16 cellular contexts compared by ENCODE assay signal in genomic region chr3:147890114-147890513, GRCh38.
A peak's percentile ranks its signal among the peaks of the same experiment; 100 is the strongest.
DNase-seq lines count a peak whose midpoint lies in the region; ATAC-seq and TF ChIP-seq lines count a peak whose summit lies in the region.
"Had no signal": no experiment of that assay in that cellular context is flagged by ENCODE, and none has a peak within 500 bp of the region (broad histone marks: within the 10 kb centered on the region; RNA-seq: fewer than 3 reads in every experiment).

No MANE protein-coding gene starts in this region.

- no peak overlapping the region for H3K4me3 Mint-ChIP-seq in stimulated activated naive B cell treated with anti-CD40 and anti-IgM and Interleukin-4, amounts not matched to agents 10 μg/mL and 1 μg/mL and 100 μg/mL, for 72 hours
- H3K4me3 Mint-ChIP-seq: activated T-cell treated with anti-CD3 and anti-CD28 coated beads, Interleukin-2, amount 50 U/mL, for 24 hours; dendritic cell treated with granulocyte-macrophage colony-stimulating factor and Interleukin-4, amounts not matched to agents 40 ng/mL and 50 ng/mL, for 4 days had no signal

- ATAC-seq in GM19395 (IDR thresholded peaks at IDR 0.05; ENCODE audit: unreplicated experiment) (peak; percentile 91), HG02610 (IDR thresholded peaks at IDR 0.05; ENCODE audit: unreplicated experiment) (peak; percentile 83), HG03175 (IDR thresholded peaks at IDR 0.05; ENCODE audit: unreplicated experiment) (peak; percentile 85)
- ATAC-seq in stimulated activated naive B cell treated with anti-CD40 and anti-IgM and Interleukin-4, amounts not matched to agents 10 μg/mL and 1 μg/mL and 100 μg/mL, for 72 hours (replicated peaks): peak; percentile 47 to 78
- ATAC-seq: activated CD4-positive, CD25-positive, alpha-beta regulatory T cell treated with anti-CD3 and anti-CD28 coated beads, Interleukin-2, amount 50 U/mL, for 24 hours had no signal

- TF ChIP-seq CTCF in stomach (IDR thresholded peaks at IDR 0.05): no peak

- no peaks in the 10 kb centered on the region for H3K36me3 ChIP-seq in stomach

- intact Hi-C loops in stomach (cut with DNase I; ENCODE audit: low total_unique reads): no loop called here

- no peak for TF ChIP-seq POLR2A in stomach (IDR thresholded peaks at IDR 0.05)

- H3K27ac ChIP-seq in stomach: no peak overlapping the region
- H3K27ac ChIP-seq: HL-60 had no signal

- no peak for DNase-seq in stimulated activated naive B cell treated with anti-CD40 and anti-IgM and Interleukin-4, amounts not matched to agents 10 μg/mL and 1 μg/mL and 100 μg/mL, for 72 hours
- DNase-seq in stomach (no peak), NCI-H1092 (lab: John Stamatoyannopoulos, UW) (no peak), NCI-H1436 treated with DMSO at 0.1 percent for 48 hours (lab: John Stamatoyannopoulos, UW) (no peak)
- DNase-seq in activated T-cell treated with anti-CD3 and anti-CD28 coated beads, Interleukin-2, amount 50 U/mL, for 48 hours: no peak
- DNase-seq: activated T-cell treated with anti-CD3 and anti-CD28 coated beads, Interleukin-2, amount 50 U/mL, for 24 hours; aorta; GDM1; mesendoderm; trophoblast cell had no signal

- no peaks in the 10 kb centered on the region for H3K36me3 Mint-ChIP-seq in stimulated activated naive B cell treated with anti-CD40 and anti-IgM and Interleukin-4, amounts not matched to agents 10 μg/mL and 1 μg/mL and 100 μg/mL, for 72 hours

- H3K4me3 ChIP-seq in stomach: no peak overlapping the region

- no peaks in the 10 kb centered on the region for H3K4me1 ChIP-seq in stomach

- H3K9me3 ChIP-seq in stomach: no peaks in the 10 kb centered on the region

- H3K27ac Mint-ChIP-seq in stimulated activated naive B cell treated with anti-CD40 and anti-IgM and Interleukin-4, amounts not matched to agents 10 μg/mL and 1 μg/mL and 100 μg/mL, for 72 hours: no peak overlapping the region
- H3K27ac Mint-ChIP-seq: activated T-cell treated with anti-CD3 and anti-CD28 coated beads, Interleukin-2, amount 50 U/mL, for 24 hours; dendritic cell treated with granulocyte-macrophage colony-stimulating factor and Interleukin-4, amounts not matched to agents 40 ng/mL and 50 ng/mL, for 4 days had no signal

- H3K4me1 Mint-ChIP-seq in stimulated activated naive B cell treated with anti-CD40 and anti-IgM and Interleukin-4, amounts not matched to agents 10 μg/mL and 1 μg/mL and 100 μg/mL, for 72 hours: no peaks in the 10 kb centered on the region

- H3K9me3 Mint-ChIP-seq in stimulated activated naive B cell treated with anti-CD40 and anti-IgM and Interleukin-4, amounts not matched to agents 10 μg/mL and 1 μg/mL and 100 μg/mL, for 72 hours: peaks cover 0 to 1% of the 10 kb centered on the region in 2 donors

- no peaks in the 10 kb centered on the region for H3K27me3 Mint-ChIP-seq in stimulated activated naive B cell treated with anti-CD40 and anti-IgM and Interleukin-4, amounts not matched to agents 10 μg/mL and 1 μg/mL and 100 μg/mL, for 72 hours
- H3K27me3 Mint-ChIP-seq: activated T-cell treated with anti-CD3 and anti-CD28 coated beads, Interleukin-2, amount 50 U/mL, for 24 hours; dendritic cell treated with granulocyte-macrophage colony-stimulating factor and Interleukin-4, amounts not matched to agents 40 ng/mL and 50 ng/mL, for 4 days had no signal

- TF ChIP-seq EP300 in stomach (IDR thresholded peaks at IDR 0.05): no peak

- no peaks in the 10 kb centered on the region for H3K27me3 ChIP-seq in stomach
